Comparison of ENCODE assay signal across 1 cellular context in genomic region chr12:43444940-43445564, GRCh38.
TF ChIP-seq lines count a peak whose summit lies in the region.

No MANE protein-coding gene starts in this region.

TF ChIP-seq in H1, 55 proteins besides CTCF, POLR2A, EP300 and RAD21 (continued from another document):
- TF ChIP-seq FOSL1 (IDR thresholded peaks at IDR 0.05; ENCODE audit: insufficient read depth, low read depth, low read length) (no peak), CHD2 (IDR thresholded peaks at IDR 0.05; ENCODE audit: low read length) (no peak)
